Comparison of ENCODE assay signal across 11 cellular contexts in genomic region chr9:81562221-81563019, GRCh38.
A peak's percentile ranks its signal among the peaks of the same experiment; 100 is the strongest.
DNase-seq lines count a peak whose midpoint lies in the region; ATAC-seq and TF ChIP-seq lines count a peak whose summit lies in the region.
"Had no signal": no experiment of that assay in that cellular context is flagged by ENCODE, and none has a peak within 500 bp of the region (broad histone marks: within the 10 kb centered on the region; RNA-seq: fewer than 3 reads in every experiment).

No MANE protein-coding gene starts in this region.

- TF ChIP-seq POLR2A in vagina (IDR thresholded peaks at IDR 0.05), result no peak

- TF ChIP-seq CTCF in mammary epithelial cell (conservative IDR thresholded peaks at IDR 0.05 in 1 of 2, IDR thresholded peaks at IDR 0.05 in 1 of 2; ENCODE audit: extremely low read depth in 1 of 2, insufficient read depth in 1 of 2, low read depth in 1 of 2, low read length in 2 of 2), result no peak
- no peak for TF ChIP-seq CTCF in kidney epithelial cell (IDR thresholded peaks at IDR 0.05; ENCODE audit: insufficient read depth, low read length, poor library complexity, severe bottlenecking)
- TF ChIP-seq CTCF in vagina (IDR thresholded peaks at IDR 0.05), result no peak

- no peak overlapping the region for H3K4me3 Mint-ChIP-seq in stimulated activated memory B cell treated with anti-CD40 and anti-IgM and Interleukin-4, amounts not matched to agents 10 μg/mL and 1 μg/mL and 100 μg/mL, for 72 hours

- ATAC-seq in stimulated activated memory B cell treated with anti-CD40 and anti-IgM and Interleukin-4, amounts not matched to agents 10 μg/mL and 1 μg/mL and 100 μg/mL, for 72 hours, result no peak
- no peak for ATAC-seq in left colon

- H3K27ac ChIP-seq in mammary epithelial cell (ENCODE audit: insufficient read depth, low read depth, low read length) (peak overlapping the region; percentile 40), vagina (no peak overlapping the region)
- H3K27ac ChIP-seq: SJCRH30 had no signal

- H3K4me2 ChIP-seq in mammary epithelial cell (ENCODE audit: insufficient read depth, low read depth, low read length), result peak overlapping the region; percentile 66

- no TSS peak for BruUV-seq in mammary epithelial cell (replicated peaks; lab: Mats Ljungman, UMichigan)

- H3K27me3 ChIP-seq in mammary epithelial cell (ENCODE audit: insufficient read depth, low read length) (no peaks in the 10 kb centered on the region), kidney epithelial cell (ENCODE audit: control insufficient read depth, insufficient read depth, low read length) (no peaks in the 10 kb centered on the region), vagina (no peaks in the 10 kb centered on the region)
- H3K27me3 ChIP-seq: SJCRH30 had no signal

- dilution Hi-C loops in mammary epithelial cell (cut with HindIII; ENCODE audit: low sequenced_read_pairs), result no loop called here

- in situ Hi-C loops in mammary epithelial cell (cut with MboI; ENCODE audit: low sequenced_read_pairs in 2 of 2), result no loop called here

- H3K9ac ChIP-seq in mammary epithelial cell (ENCODE audit: insufficient read depth, low read length), result peak overlapping the region; percentile 11

- peak overlapping the region; percentile 93 for H3K27ac Mint-ChIP-seq in stimulated activated memory B cell treated with anti-CD40 and anti-IgM and Interleukin-4, amounts not matched to agents 10 μg/mL and 1 μg/mL and 100 μg/mL, for 72 hours

- no peaks in the 10 kb centered on the region for H3K9me3 Mint-ChIP-seq in stimulated activated memory B cell treated with anti-CD40 and anti-IgM and Interleukin-4, amounts not matched to agents 10 μg/mL and 1 μg/mL and 100 μg/mL, for 72 hours

- H3K4me1 ChIP-seq in mammary epithelial cell (ENCODE audit: insufficient read depth, low read length) (peaks cover 59% of the 10 kb centered on the region), vagina (peaks cover 27% of the 10 kb centered on the region)

- 35% methylated on average over 9 of the region's 10 CpGs for WGBS in mammary epithelial cell (ENCODE audit: low coverage, missing lambda C conversion rate)

- peaks cover 47% of the 10 kb centered on the region for H3K4me1 Mint-ChIP-seq in stimulated activated memory B cell treated with anti-CD40 and anti-IgM and Interleukin-4, amounts not matched to agents 10 μg/mL and 1 μg/mL and 100 μg/mL, for 72 hours

- H2AFZ ChIP-seq in mammary epithelial cell (ENCODE audit: low read depth, low read length), result peak overlapping the region; percentile 40

- no peaks in the 10 kb centered on the region for H3K36me3 ChIP-seq in mammary epithelial cell (ENCODE audit: insufficient read depth, low read length)
- H3K36me3 ChIP-seq in kidney epithelial cell (ENCODE audit: control insufficient read depth, insufficient read depth, low read length), result no peaks in the 10 kb centered on the region
- no peaks in the 10 kb centered on the region for H3K36me3 ChIP-seq in vagina
- H3K36me3 ChIP-seq: SJCRH30 had no signal

- H3K9me3 ChIP-seq in mammary epithelial cell (replicated peaks; ENCODE audit: insufficient read depth, low read length) (no peaks in the 10 kb centered on the region), vagina (no peaks in the 10 kb centered on the region)
- H3K9me3 ChIP-seq: SJCRH30 had no signal

- no peaks in the 10 kb centered on the region for H3K27me3 Mint-ChIP-seq in stimulated activated memory B cell treated with anti-CD40 and anti-IgM and Interleukin-4, amounts not matched to agents 10 μg/mL and 1 μg/mL and 100 μg/mL, for 72 hours

- H3K36me3 Mint-ChIP-seq in stimulated activated memory B cell treated with anti-CD40 and anti-IgM and Interleukin-4, amounts not matched to agents 10 μg/mL and 1 μg/mL and 100 μg/mL, for 72 hours, result peaks cover 25% of the 10 kb centered on the region

- DNase-seq in HT1080 (ENCODE audit: low read depth) (peak; percentile 92), mammary epithelial cell (peak; percentile 91), kidney epithelial cell (ENCODE audit: low read depth) (peak; percentile 97), Ammon's horn (ENCODE audit: low spot score) (no peak), left colon (no peak), vagina (ENCODE audit: extremely low spot score in 2 of 2) (no peak)
- DNase-seq in effector CD4-positive, alpha-beta T cell, result no peak
- DNase-seq: GF-D8, NCI-H1417 treated with DMSO at 0.1 percent for 48 hours had no signal

- no peak overlapping the region for H3K4me3 ChIP-seq in mammary epithelial cell (replicated peaks in 1 of 3; ENCODE audit: insufficient read depth in 1 of 3, low read depth in 2 of 3, low read length in 3 of 3)
- no peak overlapping the region for H3K4me3 ChIP-seq in kidney epithelial cell (ENCODE audit: low read depth, low read length)
- H3K4me3 ChIP-seq in vagina, result no peak overlapping the region
- H3K4me3 ChIP-seq: SJCRH30 had no signal

- CTCF ChIA-PET in mammary epithelial cell (lab: Charles Lee; ENCODE audit: low non-redundant PET), result no interaction called here

- intact Hi-C loops in mammary epithelial cell (cut with micrococcal nuclease), result no loop called here
- intact Hi-C loops in left colon (cut with DNase I, micrococcal nuclease), result no loop called here
- intact Hi-C loops in vagina (cut with DNase I), result no loop called here

- no peaks in the 10 kb centered on the region for H4K20me1 ChIP-seq in mammary epithelial cell (ENCODE audit: insufficient read depth, low read length)

- no peaks in the 10 kb centered on the region for H3K79me2 ChIP-seq in mammary epithelial cell (ENCODE audit: insufficient read depth, low read length)

Comparison
In these comparisons a context has a peak if more than half of its experiments do, and no peak if none do; other contexts are left out.
1. DNase-seq: peak in HT1080 (single experiment), mammary epithelial cell (single experiment) and kidney epithelial cell (single experiment); none in Ammon's horn (single experiment), left colon (0 of 2), vagina (0 of 2) and effector CD4-positive, alpha-beta T cell (single experiment).